In the genomic region with DNA sequence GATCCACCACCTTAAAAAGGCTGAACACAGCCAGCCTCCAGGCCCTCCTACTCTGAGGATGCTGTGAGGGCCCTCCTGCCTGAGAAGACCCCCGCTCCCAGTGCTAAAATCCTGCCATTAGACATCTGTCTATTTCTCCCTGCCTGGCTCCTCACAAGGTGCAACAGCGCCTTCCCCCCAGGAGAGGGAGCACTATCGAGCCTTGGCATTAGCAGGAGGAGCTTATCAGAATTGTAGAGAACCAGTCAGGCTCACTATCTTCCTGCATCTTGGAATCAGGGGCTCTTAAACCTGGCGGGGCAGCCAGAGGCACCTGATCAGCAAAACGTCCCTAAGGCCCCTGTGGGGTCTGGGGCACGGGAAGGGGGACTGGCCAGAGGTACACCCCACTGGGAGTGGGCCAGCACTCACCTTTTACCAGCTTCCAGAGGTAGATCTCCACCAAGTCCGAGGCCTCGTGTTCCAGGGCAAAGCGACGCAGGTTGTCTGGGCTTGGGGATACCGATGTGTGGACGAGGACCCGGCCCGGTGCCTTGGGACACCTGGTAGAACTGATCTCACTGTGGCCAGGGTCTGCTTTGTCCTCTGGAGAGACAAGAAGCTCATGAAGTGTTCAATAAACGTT, we compare ENCODE assay signal across 8 cellular contexts. TPM values are rescaled to one million over a fixed set of nuclear protein-coding genes. Genes with fewer than 3 reads are reported as not detected.
A peak's percentile ranks its signal among the peaks of the same experiment; 100 is the strongest.
DNase-seq lines count a peak whose midpoint lies in the region; ATAC-seq and TF ChIP-seq lines count a peak whose summit lies in the region.

No MANE protein-coding gene starts in this region.

- no peak for TF ChIP-seq POLR2A in transverse colon (IDR thresholded peaks at IDR 0.05)

- DNase-seq in GM10266 (ENCODE audit: extremely low spot score) (peak; percentile 74), RKO (ENCODE audit: low spot score) (peak; percentile 69), fibroblast of peridontal ligament (ENCODE audit: extremely low read depth) (peak; percentile 75), transverse colon (peak; percentile 67)
- peak; percentile 45 for DNase-seq in Jurkat, Clone E6-1 (ENCODE audit: low read depth, low spot score)
- DNase-seq in activated T-cell treated with anti-CD3 and anti-CD28 coated beads, Interleukin-2, amount 50 U/mL, for 72 hours = peak; percentile 59 to 68

- ATAC-seq in activated T-cell treated with anti-CD3 and anti-CD28 coated beads, Interleukin-2, amount 50 U/mL, for 72 hours (replicated peaks in 1 of 2) = peak; percentile 69 to 72
- ATAC-seq in GM21576 (IDR thresholded peaks at IDR 0.05; ENCODE audit: unreplicated experiment) = no peak

- no peaks in the 10 kb centered on the region for H3K36me3 Mint-ChIP-seq in activated T-cell treated with anti-CD3 and anti-CD28 coated beads, Interleukin-2, amount 50 U/mL, for 72 hours (ENCODE audit: insufficient read depth in 2 of 2)

- H3K4me1 ChIP-seq in neutrophil (ENCODE audit: control insufficient read depth in 1 of 2, insufficient read depth in 1 of 2, low read depth in 1 of 2, low read length in 1 of 2) (no peaks in the 10 kb centered on the region), transverse colon (peaks cover 0 to 4% (median 0%) of the 10 kb centered on the region in 4 donors)

- no peak for TF ChIP-seq EP300 in transverse colon (IDR thresholded peaks at IDR 0.05; ENCODE audit: low read depth)

- H3K27me3 Mint-ChIP-seq in activated T-cell treated with anti-CD3 and anti-CD28 coated beads, Interleukin-2, amount 50 U/mL, for 72 hours (ENCODE audit: low read depth) = peaks cover 2% of the 10 kb centered on the region

- H3K9me3 ChIP-seq in neutrophil (no peaks in the 10 kb centered on the region), transverse colon (no peaks in the 10 kb centered on the region)

- H3K4me3 ChIP-seq in Jurkat, Clone E6-1 (ENCODE audit: low read length) = no peak overlapping the region
- H3K4me3 ChIP-seq in neutrophil (ENCODE audit: low read depth in 1 of 2, low read length in 1 of 2) = no peak overlapping the region
- H3K4me3 ChIP-seq in transverse colon = no peak overlapping the region

- H3K27ac ChIP-seq in neutrophil (no peak overlapping the region), transverse colon (no peak overlapping the region)

- intact Hi-C loops in transverse colon (cut with DNase I; ENCODE audit: low total_unique reads) = no loop called here

- peaks cover 3% of the 10 kb centered on the region for H3K27me3 ChIP-seq in neutrophil
- no peaks in the 10 kb centered on the region for H3K27me3 ChIP-seq in transverse colon

- H3K4me1 Mint-ChIP-seq in activated T-cell treated with anti-CD3 and anti-CD28 coated beads, Interleukin-2, amount 50 U/mL, for 72 hours (ENCODE audit: low read depth) = no peaks in the 10 kb centered on the region

- peak; percentile 92 for TF ChIP-seq CTCF in GM10266 (IDR thresholded peaks at IDR 0.05; ENCODE audit: control insufficient read depth, insufficient read depth, low read depth, missing control alignments)
- TF ChIP-seq CTCF in neutrophil (IDR thresholded peaks at IDR 0.05) = peak; percentile 74
- peak; percentile 78 to 93 (median 92) for TF ChIP-seq CTCF in transverse colon (IDR thresholded peaks at IDR 0.05)

- H3K36me3 ChIP-seq in neutrophil = no peaks in the 10 kb centered on the region
- H3K36me3 ChIP-seq in transverse colon = no peaks in the 10 kb centered on the region

- H3K27ac Mint-ChIP-seq in activated T-cell treated with anti-CD3 and anti-CD28 coated beads, Interleukin-2, amount 50 U/mL, for 72 hours = no peak overlapping the region

- no peaks in the 10 kb centered on the region for H3K9me3 Mint-ChIP-seq in activated T-cell treated with anti-CD3 and anti-CD28 coated beads, Interleukin-2, amount 50 U/mL, for 72 hours

- no peak overlapping the region for H3K4me3 Mint-ChIP-seq in activated T-cell treated with anti-CD3 and anti-CD28 coated beads, Interleukin-2, amount 50 U/mL, for 72 hours

- 30 to 46% methylated on average over 4 to 15 of the region's 15 CpGs for WGBS in transverse colon (ENCODE audit: low coverage in 1 of 2), 2 donors

- in situ Hi-C loops in transverse colon (cut with MboI; ENCODE audit: low pct_ligation_motif_present in 1 of 4, low pct_unique_long_range_greater_than_20kb in 1 of 4, low sequenced_read_pairs in 3 of 4) = no loop called here

RNA-seq across cellular contexts. Expression of gene CHRDL2, which starts 28.7 kb away (rescaled TPM):
- polyA plus RNA-seq in Jurkat, Clone E6-1 (2012; ENCODE audit: insufficient read depth, insufficient read length) = not detected
- total RNA-seq in activated T-cell treated with anti-CD3 and anti-CD28 coated beads, Interleukin-2, amount 50 U/mL, for 72 hours = not detected
- 10 to 100 TPM in 1 of 4 donors, 1 to 10 TPM in 3; 2.2 to 20.9 (median 4.0) TPM for total RNA-seq in transverse colon

RNA-seq across cellular contexts. Expression of gene RNF169, which starts 46.2 kb away (rescaled TPM):
- 10.5 TPM for polyA plus RNA-seq in Jurkat, Clone E6-1 (2012; ENCODE audit: insufficient read depth, insufficient read length)
- 10 to 100 TPM; 18.5 to 20.5 TPM for total RNA-seq in activated T-cell treated with anti-CD3 and anti-CD28 coated beads, Interleukin-2, amount 50 U/mL, for 72 hours
- total RNA-seq in transverse colon = 10 to 100 TPM; 15.1 to 22.4 (median 16.6) TPM
